8 cellular contexts compared by ENCODE assay signal in genomic region chr16:3129137-3130131, GRCh38. TPM values are rescaled to one million over a fixed set of nuclear protein-coding genes. Genes with fewer than 3 reads are reported as not detected.
DNase-seq lines count a peak whose midpoint lies in the region; ATAC-seq, FAIRE-seq and TF ChIP-seq lines count a peak whose summit lies in the region.

No MANE protein-coding gene starts in this region.

- CTCF ChIA-PET in PC-3 (lab: Charles Lee) = interaction anchor here (1.0 kb wide), 2 partner anchors 16 to 41 kb away, joined by 3 read pairs; no protein-coding TSS in a partner anchor

- ATAC-seq in GM18502 (IDR thresholded peaks at IDR 0.05; ENCODE audit: poor library complexity, unreplicated experiment) = peak; percentile 58
- ATAC-seq in PC-3 = peak; percentile 62
- peak; percentile 69 to 70 for ATAC-seq in activated T-cell treated with anti-CD3 and anti-CD28 coated beads, Interleukin-2, amount 50 U/mL, for 4 hours
- peak; percentile 76 to 77 for ATAC-seq in natural killer cell treated with Interleukin-12 subunit alpha and Interleukin-12 subunit beta and Interleukin-15 and Interleukin-18, amount 100 ng/mL, for 72 hours

- 0 out of 2 replicates have a peak overlapping the region, but pooled peaks have one; percentile 32 for H2AFZ ChIP-seq in PC-3 (ENCODE audit: low read length)

- H3K9ac ChIP-seq in PC-3 (ENCODE audit: low read length) (no peak overlapping the region), subcutaneous abdominal adipose tissue (ENCODE audit: low read length in 5 of 5) (peak overlapping the region; percentile 63 to 78 (median 70))

- H3K9me3 ChIP-seq in PC-3 (ENCODE audit: low read length) = no peaks in the 10 kb centered on the region
- H3K9me3 ChIP-seq in subcutaneous abdominal adipose tissue (ENCODE audit: control insufficient read depth in 5 of 5, low read length in 5 of 5) = no peaks in the 10 kb centered on the region

- peak; percentile 91 for DNase-seq in KBM-7
- DNase-seq in PC-3 = peak; percentile 74
- peak; percentile 70 for DNase-seq in activated T-cell treated with anti-CD3 and anti-CD28 coated beads, Interleukin-2, amount 50 U/mL, for 4 hours
- peak; percentile 82 for DNase-seq in fibroblast of gingiva (ENCODE audit: low read depth)
- peak; percentile 87 for DNase-seq in natural killer cell treated with Interleukin-12 subunit alpha and Interleukin-12 subunit beta and Interleukin-15 and Interleukin-18, amount 100 ng/mL, for 72 hours (ENCODE audit: low spot score)

- H3K4me3 ChIP-seq in PC-3 (ENCODE audit: low read length) (no peak overlapping the region; the same call in 1 of the 2 replicates), subcutaneous abdominal adipose tissue (ENCODE audit: low read depth in 1 of 5, low read length in 5 of 5) (peak overlapping the region; percentile 66 to 82 (median 74))

- in situ Hi-C loops in KBM-7 (cut with MboI; ENCODE audit: low pct_unique_long_range_greater_than_20kb, low sequenced_read_pairs) = no loop called here

- H3K36me3 ChIP-seq in PC-3 (ENCODE audit: low read depth, low read length) (peaks cover 3% of the 10 kb centered on the region; the same call in 1 of the 2 replicates), subcutaneous abdominal adipose tissue (ENCODE audit: control insufficient read depth in 5 of 5, insufficient read depth in 5 of 5, low read length in 5 of 5) (peaks cover 0 to 5% (median 2%) of the 10 kb centered on the region in 5 donors)

- H4K20me1 ChIP-seq in PC-3 (ENCODE audit: low read length) = no peaks in the 10 kb centered on the region

- H3F3A ChIP-seq in PC-3 (ENCODE audit: low read length, unreplicated experiment) = peaks cover 7% of the 10 kb centered on the region

- H3K4me2 ChIP-seq in PC-3 (ENCODE audit: low read length) = peak overlapping the region; percentile 52

- intact Hi-C loops in PC-3 (cut with micrococcal nuclease) = no loop called here

- peaks cover 20% of the 10 kb centered on the region for H3K79me2 ChIP-seq in PC-3 (ENCODE audit: low read length)

- no peaks in the 10 kb centered on the region for H3K27me3 Mint-ChIP-seq in activated T-cell treated with anti-CD3 and anti-CD28 coated beads, Interleukin-2, amount 50 U/mL, for 4 hours (ENCODE audit: low read depth)
- no peaks in the 10 kb centered on the region for H3K27me3 Mint-ChIP-seq in natural killer cell treated with Interleukin-12 subunit alpha and Interleukin-12 subunit beta and Interleukin-15 and Interleukin-18, amount 100 ng/mL, for 72 hours

- peak overlapping the region; percentile 90 for H3K4me3 Mint-ChIP-seq in activated T-cell treated with anti-CD3 and anti-CD28 coated beads, Interleukin-2, amount 50 U/mL, for 4 hours
- peak overlapping the region; percentile 86 for H3K4me3 Mint-ChIP-seq in natural killer cell treated with Interleukin-12 subunit alpha and Interleukin-12 subunit beta and Interleukin-15 and Interleukin-18, amount 100 ng/mL, for 72 hours

- peak; percentile 84 for TF ChIP-seq CTCF in PC-3 (conservative IDR thresholded peaks at IDR 0.05; ENCODE audit: low read depth, low read length)

- POLR2A ChIA-PET in PC-3 (lab: Charles Lee; ENCODE audit: unreplicated experiment) = no interaction called here

- no peaks in the 10 kb centered on the region for H3K27me3 ChIP-seq in PC-3 (ENCODE audit: low read length)
- no peaks in the 10 kb centered on the region for H3K27me3 ChIP-seq in subcutaneous abdominal adipose tissue (ENCODE audit: control insufficient read depth in 5 of 5, insufficient read depth in 4 of 5, low read length in 5 of 5)

- peak overlapping the region; percentile 66 to 88 for H3K27ac Mint-ChIP-seq in natural killer cell treated with Interleukin-12 subunit alpha and Interleukin-12 subunit beta and Interleukin-15 and Interleukin-18, amount 100 ng/mL, for 72 hours

- H3K4me1 Mint-ChIP-seq in activated T-cell treated with anti-CD3 and anti-CD28 coated beads, Interleukin-2, amount 50 U/mL, for 4 hours (ENCODE audit: low read depth) = peaks cover 54% of the 10 kb centered on the region
- peaks cover 42 to 45% of the 10 kb centered on the region in 2 donors for H3K4me1 Mint-ChIP-seq in natural killer cell treated with Interleukin-12 subunit alpha and Interleukin-12 subunit beta and Interleukin-15 and Interleukin-18, amount 100 ng/mL, for 72 hours (ENCODE audit: low read depth in 2 of 2)

- H3K4me1 ChIP-seq in PC-3 (ENCODE audit: insufficient read depth, low read length) = no peaks in the 10 kb centered on the region
- peaks cover 7 to 38% (median 34%) of the 10 kb centered on the region in 5 donors for H3K4me1 ChIP-seq in subcutaneous abdominal adipose tissue (ENCODE audit: control insufficient read depth in 5 of 5, insufficient read depth in 5 of 5, low read length in 5 of 5)

- H3K9me3 Mint-ChIP-seq in activated T-cell treated with anti-CD3 and anti-CD28 coated beads, Interleukin-2, amount 50 U/mL, for 4 hours = no peaks in the 10 kb centered on the region
- no peaks in the 10 kb centered on the region for H3K9me3 Mint-ChIP-seq in natural killer cell treated with Interleukin-12 subunit alpha and Interleukin-12 subunit beta and Interleukin-15 and Interleukin-18, amount 100 ng/mL, for 72 hours

- peak; percentile 25 for FAIRE-seq in A204.1 (lab: Jason Lieb, UNC)

- peaks cover 8% of the 10 kb centered on the region for H3K36me3 Mint-ChIP-seq in activated T-cell treated with anti-CD3 and anti-CD28 coated beads, Interleukin-2, amount 50 U/mL, for 4 hours (ENCODE audit: insufficient read depth)
- H3K36me3 Mint-ChIP-seq in natural killer cell treated with Interleukin-12 subunit alpha and Interleukin-12 subunit beta and Interleukin-15 and Interleukin-18, amount 100 ng/mL, for 72 hours = peaks cover 5% of the 10 kb centered on the region

- no peaks in the 10 kb centered on the region for H3K9me2 ChIP-seq in PC-3 (replicated peaks; ENCODE audit: low read length)

- H3K27ac ChIP-seq in PC-3 (ENCODE audit: low read length) (no peak overlapping the region), subcutaneous abdominal adipose tissue (ENCODE audit: low read depth, low read length) (peak overlapping the region; percentile 76)

- BruUV-seq in PC-3 (replicated peaks; lab: Mats Ljungman, UMichigan) = no TSS peak

RNA-seq across cellular contexts. Expression of gene ZNF213, which starts 5.4 kb away (rescaled TPM):
- total RNA-seq in PC-3 (2014; rRNA removed) = 3.6 and 9.6 TPM in 2 replicates
- total RNA-seq in activated T-cell treated with anti-CD3 and anti-CD28 coated beads, Interleukin-2, amount 50 U/mL, for 4 hours = 10 to 100 TPM in 1 of 3 donors, 1 to 10 TPM in 2; 9.8 to 12.0 (median 9.9) TPM
- 10 to 100 TPM in 1 of 2 donors, 1 to 10 TPM in 1; 8.5 to 11.6 TPM for total RNA-seq in natural killer cell treated with Interleukin-12 subunit alpha and Interleukin-12 subunit beta and Interleukin-15 and Interleukin-18, amount 100 ng/mL, for 72 hours

RNA-seq across cellular contexts. Expression of gene ZNF205, which starts 17.0 kb away (rescaled TPM):
- 19.0 and 27.0 TPM in 2 replicates for total RNA-seq in PC-3 (2014; rRNA removed)
- total RNA-seq in activated T-cell treated with anti-CD3 and anti-CD28 coated beads, Interleukin-2, amount 50 U/mL, for 4 hours = under 1 TPM in 2 of 3 donors, not detected in 1; 0.18 to 0.57 TPM
- total RNA-seq in natural killer cell treated with Interleukin-12 subunit alpha and Interleukin-12 subunit beta and Interleukin-15 and Interleukin-18, amount 100 ng/mL, for 72 hours = not detected

RNA-seq across cellular contexts. Expression of gene ZSCAN10, which starts 30.3 kb away (rescaled TPM):
- total RNA-seq in PC-3 (2014; rRNA removed) = not detected in 2 replicates
- total RNA-seq in activated T-cell treated with anti-CD3 and anti-CD28 coated beads, Interleukin-2, amount 50 U/mL, for 4 hours = under 1 TPM in 2 of 3 donors, not detected in 1; 0.11 TPM
- total RNA-seq in natural killer cell treated with Interleukin-12 subunit alpha and Interleukin-12 subunit beta and Interleukin-15 and Interleukin-18, amount 100 ng/mL, for 72 hours = under 1 TPM in 1 of 2 donors, not detected in 1; 0.22 TPM

RNA-seq across cellular contexts. Expression of gene OR1F1, which starts 58.6 kb away (rescaled TPM):
- not detected in 2 replicates for total RNA-seq in PC-3 (2014; rRNA removed)
- total RNA-seq in activated T-cell treated with anti-CD3 and anti-CD28 coated beads, Interleukin-2, amount 50 U/mL, for 4 hours = not detected
- not detected for total RNA-seq in natural killer cell treated with Interleukin-12 subunit alpha and Interleukin-12 subunit beta and Interleukin-15 and Interleukin-18, amount 100 ng/mL, for 72 hours

Comparison
In these comparisons a context has a peak if more than half of its experiments do, and no peak if none do; other contexts are left out.
1. RNA of gene ZNF205, which starts 17.0 kb away (total RNA-seq): 19.0 to 27.0 TPM in PC-3; 0.18 to 0.57 TPM in activated T-cell treated with anti-CD3 and anti-CD28 coated beads, Interleukin-2, amount 50 U/mL, for 4 hours and not detected in natural killer cell treated with Interleukin-12 subunit alpha and Interleukin-12 subunit beta and Interleukin-15 and Interleukin-18, amount 100 ng/mL, for 72 hours; every median in the first group is over 10 times any median in the second.
2. Peak in every context shown above with its lines, with median percentiles within 50 percentile points of each other: ATAC-seq and DNase-seq.